In genomic region chr2:179909845-179910734, GRCh38 we compare ENCODE assay signal across 30 cellular contexts. TPM values are rescaled to one million over a fixed set of nuclear protein-coding genes. Genes with fewer than 3 reads are reported as not detected.
DNase-seq lines count a peak whose midpoint lies in the region; ATAC-seq, FAIRE-seq and TF ChIP-seq lines count a peak whose summit lies in the region.
"Had no signal": no experiment of that assay in that cellular context is flagged by ENCODE, and none has a peak within 500 bp of the region (broad histone marks: within the 10 kb centered on the region; RNA-seq: fewer than 3 reads in every experiment).

No MANE protein-coding gene starts in this region.

- H3K27me3 ChIP-seq in H9 (ENCODE audit: insufficient read depth, low read length) (no peaks in the 10 kb centered on the region), HepG2 (ENCODE audit: control insufficient read depth in 1 of 2, insufficient read depth in 2 of 2, low read length in 2 of 2) (no peaks in the 10 kb centered on the region)
- H3K27me3 ChIP-seq: BLaER1 treated with 17β-estradiol and CSF1 and Interleukin-3, amounts not matched to agents 10 nM and 100 nM; SJCRH30 had no signal

- H2BK12ac ChIP-seq in H9 (ENCODE audit: insufficient read length, low read depth, low read length): no peak overlapping the region

- H3K9me3 ChIP-seq in H9 (ENCODE audit: control insufficient read depth, low read depth, low read length): no peaks in the 10 kb centered on the region
- H3K9me3 ChIP-seq in HepG2 (ENCODE audit: low read length): no peaks in the 10 kb centered on the region
- H3K9me3 ChIP-seq: BLaER1 treated with 17β-estradiol and CSF1 and Interleukin-3, amounts not matched to agents 10 nM and 100 nM; SJCRH30 had no signal

- H3K4ac ChIP-seq in H9 (ENCODE audit: low read depth, low read length): no peak overlapping the region

- no peaks in the 10 kb centered on the region for H3K79me1 ChIP-seq in H9 (ENCODE audit: insufficient read depth, low read depth, low read length, poor library complexity, severe bottlenecking)

- POLR2A ChIA-PET in WTC11 (lab: Charles Lee): no interaction called here
- POLR2A ChIA-PET in HepG2 (lab: Yijun Ruan, JAX): no interaction called here

- H3K4me2 ChIP-seq in H9 (ENCODE audit: insufficient read depth, insufficient read length, low read length) (peak overlapping the region; percentile 7), HepG2 (ENCODE audit: low read depth, low read length) (no peak overlapping the region)
- H3K4me2 ChIP-seq: BLaER1 treated with 17β-estradiol and CSF1 and Interleukin-3, amounts not matched to agents 10 nM and 100 nM; PC-9 had no signal

- H3K27me3 Mint-ChIP-seq in H9 (ENCODE audit: low read depth) (no peaks in the 10 kb centered on the region), WTC11 (ENCODE audit: low read depth) (no peaks in the 10 kb centered on the region)

- H3K27ac Mint-ChIP-seq in H9: no peak overlapping the region
- no peak overlapping the region for H3K27ac Mint-ChIP-seq in WTC11
- H3K27ac Mint-ChIP-seq: CD4-positive, alpha-beta T cell had no signal

- no peak overlapping the region for H3K4me3 ChIP-seq in HepG2 (replicated peaks in 1 of 3; ENCODE audit: insufficient read depth in 1 of 3, low read depth in 2 of 3, low read length in 3 of 3)
- H3K4me3 ChIP-seq: BLaER1 treated with 17β-estradiol and CSF1 and Interleukin-3, amounts not matched to agents 10 nM and 100 nM; GM23248; PC-9; SJCRH30 had no signal

- WGBS in H9 (ENCODE audit: extremely low coverage, insufficient read length, low lambda C conversion rate): no CpG with 5 or more reads among the region's 6 CpGs
- 22% methylated on average over 6 of the region's 6 CpGs for WGBS in HepG2 (ENCODE audit: low lambda C conversion rate)

- no peak overlapping the region for H3K14ac ChIP-seq in H9 (ENCODE audit: insufficient read depth, low read length)

- no peak overlapping the region for H4K91ac ChIP-seq in H9 (ENCODE audit: insufficient read length, low read depth, low read length)

- H2BK120ac ChIP-seq in H9 (ENCODE audit: low read depth, low read length, poor library complexity, severe bottlenecking): no peak overlapping the region

- no peak overlapping the region for H2BK20ac ChIP-seq in H9 (ENCODE audit: low read depth, low read length, poor library complexity, severe bottlenecking)

- BruUV-seq in HepG2 (replicated peaks; lab: Mats Ljungman, UMichigan): no TSS peak

- TF ChIP-seq CTCF in H9 (conservative IDR thresholded peaks at IDR 0.05) (no peak), WTC11 (IDR thresholded peaks at IDR 0.05) (no peak), HepG2 (CRISPR knock-in tag; IDR thresholded peaks at IDR 0.05) (no peak)

- H3K4me1 ChIP-seq in H9 (ENCODE audit: insufficient read depth, low read length) (peaks cover 7% of the 10 kb centered on the region; the same call in 1 of the 2 replicates), HepG2 (ENCODE audit: insufficient read depth, low read length) (peaks cover 16% of the 10 kb centered on the region; the same call in 1 of the 2 replicates)
- H3K4me1 ChIP-seq: BLaER1 treated with 17β-estradiol and CSF1 and Interleukin-3, amounts not matched to agents 10 nM and 100 nM; SJCRH30 had no signal

- no peak overlapping the region for H2BK5ac ChIP-seq in H9 (ENCODE audit: insufficient read length, low read length)

- H3K27ac ChIP-seq in H9 (ENCODE audit: insufficient read length, low read depth, low read length) (no peak overlapping the region), HepG2 (ENCODE audit: extremely low read length, insufficient read depth, low read length) (no peak overlapping the region)
- H3K27ac ChIP-seq: BLaER1 treated with 17β-estradiol and CSF1 and Interleukin-3, amounts not matched to agents 10 nM and 100 nM; GM23248; PC-9; SJCRH30 had no signal

- CTCF ChIA-PET in WTC11 (lab: Charles Lee): interaction anchor here (0.7 to 1.1 kb wide), 2 partner anchors 11 to 25 kb away, joined by 4 to 7 read pairs; no protein-coding TSS in a partner anchor
- CTCF ChIA-PET in HepG2 (lab: Yijun Ruan, JAX; ENCODE audit: low intra/inter-chr PET ratio, low total read pairs): no interaction called here

- DNase-seq in Ammon's horn (ENCODE audit: low spot score) (peak; percentile 60), H9 (no peak), WTC11 (ENCODE audit: low spot score) (no peak), HepG2 (ENCODE audit: low spot score) (no peak), NCI-H69 (lab: John Stamatoyannopoulos, UW) (no peak), Kasumi-1 (lab: John Stamatoyannopoulos, UW) (no peak), AG08396 (ENCODE audit: low spot score) (no peak), NOMO-1 (lab: John Stamatoyannopoulos, UW; ENCODE audit: unreplicated experiment in 2 of 2) (no peak)
- DNase-seq: CD4-positive, alpha-beta T cell; DMS53; GM23248; KBM-7; MM.1S; NCI-H1048; NCI-H1417; NCI-H1694; NCI-H2029 treated with DMSO at 0.1 percent for 48 hours; NCI-H446 treated with DMSO at 0.1 percent for 48 hours; NCI-H526; PC-9; SJCRH30 had no signal

- no peaks in the 10 kb centered on the region for H3K23me2 ChIP-seq in H9 (ENCODE audit: insufficient read length, low read depth, low read length, poor library complexity, severe bottlenecking)

- no peak for TF ChIP-seq POLR2A in HepG2 (IDR thresholded peaks at IDR 0.05; ENCODE audit: insufficient read depth in 1 of 2, low read depth in 2 of 2, low read length in 2 of 2)

- H3K79me2 ChIP-seq in H9 (ENCODE audit: insufficient read depth, low read length): no peaks in the 10 kb centered on the region
- no peaks in the 10 kb centered on the region for H3K79me2 ChIP-seq in HepG2 (ENCODE audit: insufficient read depth, low read length)

- no peak for FAIRE-seq in HepG2 (lab: Jason Lieb, UNC)
- FAIRE-seq: GM18507 had no signal

- no peak overlapping the region for H2BK15ac ChIP-seq in H9 (ENCODE audit: low read depth, low read length)

- H4K20me1 ChIP-seq in H9 (ENCODE audit: control insufficient read depth, insufficient read depth, insufficient read length) (no peaks in the 10 kb centered on the region), HepG2 (ENCODE audit: insufficient read depth, low read length) (no peaks in the 10 kb centered on the region)
- H4K20me1 ChIP-seq: BLaER1 treated with 17β-estradiol and CSF1 and Interleukin-3, amounts not matched to agents 10 nM and 100 nM had no signal

- no peak for TF ChIP-seq EP300 in HepG2 (IDR thresholded peaks at IDR 0.05; ENCODE audit: low read depth in 2 of 2, low read length in 2 of 2)
- TF ChIP-seq EP300 in HepG2 (CRISPR knock-in tag; IDR thresholded peaks at IDR 0.05; ENCODE audit: borderline replicate concordance): no peak

- no peak overlapping the region for H3K4me3 Mint-ChIP-seq in H9
- no peak overlapping the region for H3K4me3 Mint-ChIP-seq in WTC11
- H3K4me3 Mint-ChIP-seq: CD4-positive, alpha-beta T cell had no signal

- no peak overlapping the region for H2AK5ac ChIP-seq in H9 (ENCODE audit: insufficient read length, low read length)

- no peak overlapping the region for H3K56ac ChIP-seq in H9 (ENCODE audit: insufficient read length, low read depth, low read length)

- H3K36me3 Mint-ChIP-seq in H9 (ENCODE audit: insufficient read depth in 1 of 3, low read depth in 3 of 3) (no peaks in the 10 kb centered on the region), WTC11 (no peaks in the 10 kb centered on the region)

- no peaks in the 10 kb centered on the region for H3K9me3 Mint-ChIP-seq in H9
- H3K9me3 Mint-ChIP-seq in WTC11: no peaks in the 10 kb centered on the region
- H3K9me3 Mint-ChIP-seq: CD4-positive, alpha-beta T cell had no signal

- H3T11ph ChIP-seq in H9 (ENCODE audit: low read length): no peak overlapping the region

- no peak for TF ChIP-seq RAD21 in HepG2 (CRISPR knock-in tag; IDR thresholded peaks at IDR 0.05)

- H3K36me3 ChIP-seq in HepG2 (replicated peaks in 1 of 2; ENCODE audit: control insufficient read depth in 1 of 2, insufficient read depth in 2 of 2, low read length in 2 of 2): no peaks in the 10 kb centered on the region
- H3K36me3 ChIP-seq: BLaER1 treated with 17β-estradiol and CSF1 and Interleukin-3, amounts not matched to agents 10 nM and 100 nM; SJCRH30 had no signal

- H3K9ac ChIP-seq in H9 (ENCODE audit: extremely low read depth, insufficient read length, low read length) (no peak overlapping the region), HepG2 (ENCODE audit: insufficient read depth, low read depth, low read length) (no peak overlapping the region)
- H3K9ac ChIP-seq: BLaER1 treated with 17β-estradiol and CSF1 and Interleukin-3, amounts not matched to agents 10 nM and 100 nM; GM23248 had no signal

- H2AFZ ChIP-seq in H9 (ENCODE audit: low read length) (no peak overlapping the region), HepG2 (ENCODE audit: low read length) (no peak overlapping the region)
- H2AFZ ChIP-seq: GM23248 had no signal

- in situ Hi-C loops in HepG2 (cut with HindIII; ENCODE audit: extremely low pct_ligation_motif_present, low pct_unique_long_range_greater_than_20kb): no loop called here

- no peak overlapping the region for H3K23ac ChIP-seq in H9 (ENCODE audit: insufficient read length, low read depth, low read length)

- no peak overlapping the region for H4K8ac ChIP-seq in H9 (replicated peaks; ENCODE audit: insufficient read length, low read depth, low read length)

- H4K5ac ChIP-seq in H9 (ENCODE audit: insufficient read length, low read depth, low read length): no peak overlapping the region

- intact Hi-C loops in HepG2 (cut with micrococcal nuclease; ENCODE audit: unreplicated experiment): no loop called here

- H3K18ac ChIP-seq in H9 (ENCODE audit: insufficient read length, low read depth, low read length): no peak overlapping the region

- peak; percentile 60 for ATAC-seq in WTC11
- ATAC-seq in HepG2: peak; percentile 77
- ATAC-seq: HCT116, Right ventricle myocardium inferior, SK-N-SH treated with all-trans-retinoic acid at 6 μM for 48 hours had no signal

- peaks cover 14 to 15% of the 10 kb centered on the region in 2 experiments for H3K4me1 Mint-ChIP-seq in H9
- H3K4me1 Mint-ChIP-seq in WTC11: peaks cover 16% of the 10 kb centered on the region

RNA-seq across cellular contexts. Expression of gene ZNF385B, which starts 48.7 kb away (rescaled TPM):
- total RNA-seq in H9 (2021) (2.1 and 3.0 TPM in 2 replicates), WTC11 (2021) (1.3 to 2.2 TPM (median 2.2 TPM) in 3 replicates), HepG2 (2016; rRNA removed; fragmentation: Illumina TruSeq; extraction: Trizol) (3.3 and 4.0 TPM in 2 replicates)
- 0.91 and 1.4 TPM in 2 replicates for total RNA-seq in HepG2 (2016; cell fraction: cytosol; rRNA removed; fragmentation: Illumina TruSeq; extraction: Trizol; ENCODE audit: low read depth)
- total RNA-seq in HepG2 (2016; cell fraction: insoluble cytoplasmic fraction; rRNA removed; fragmentation: Illumina TruSeq; extraction: Trizol): 3.7 and 4.7 TPM in 2 replicates
- total RNA-seq in HepG2 (2016; cell fraction: membrane; rRNA removed; fragmentation: Illumina TruSeq; extraction: Trizol): 3.0 and 4.0 TPM in 2 replicates
- 8.5 and 9.0 TPM in 2 replicates for total RNA-seq in HepG2 (2016; cell fraction: nucleus; rRNA removed; fragmentation: Illumina TruSeq; extraction: Trizol)
- polyA plus RNA-seq in HepG2 (2011; rRNA removed): 5.6 and 6.7 TPM in 2 replicates
- 3.7 and 4.0 TPM in 2 replicates for polyA plus RNA-seq in HepG2 (2011; cell fraction: cytosol; rRNA removed)
- polyA plus RNA-seq in HepG2 (2011; cell fraction: nucleus; rRNA removed): 3.8 and 4.5 TPM in 2 replicates
- polyA plus RNA-seq in HepG2 (2012): 3.8 and 6.1 TPM in 2 replicates
- 1.5 and 1.7 TPM in 2 replicates for polyA plus RNA-seq in HepG2 (2016; cell fraction: cytosol; fragmentation: Illumina TruSeq; extraction: Trizol; ENCODE audit: low read depth)
- polyA plus RNA-seq in HepG2 (2016; cell fraction: insoluble cytoplasmic fraction; fragmentation: Illumina TruSeq; extraction: Trizol; ENCODE audit: low read depth): 9.0 and 10.1 TPM in 2 replicates
- 4.7 and 5.6 TPM in 2 replicates for polyA plus RNA-seq in HepG2 (2016; cell fraction: membrane; fragmentation: Illumina TruSeq; extraction: Trizol; ENCODE audit: low read depth)
- 8.6 and 9.5 TPM in 2 replicates for polyA plus RNA-seq in HepG2 (2016; cell fraction: nucleus; fragmentation: Illumina TruSeq; extraction: Trizol; ENCODE audit: insufficient read depth, low read depth)
- polyA minus RNA-seq in HepG2 (2011; rRNA and poly(A)+ RNA removed; ENCODE audit: low replicate concordance): 8.8 TPM in 1 of 2 replicates, not detected in the other
- polyA minus RNA-seq in HepG2 (2011; cell fraction: cytosol; rRNA and poly(A)+ RNA removed): 4.1 and 4.4 TPM in 2 replicates
- polyA minus RNA-seq in HepG2 (2011; cell fraction: nucleus; rRNA and poly(A)+ RNA removed): 32.3 and 34.8 TPM in 2 replicates
- total RNA-seq: A172; CD4-positive, alpha-beta T cell; Daoy; G401; GM23248; HT-29 had no signal
